18 cellular contexts compared by ENCODE assay signal in genomic region chr2:18918280-18918679, GRCh38.
A peak's percentile ranks its signal among the peaks of the same experiment; 100 is the strongest.
DNase-seq lines count a peak whose midpoint lies in the region; ATAC-seq and TF ChIP-seq lines count a peak whose summit lies in the region.
"Had no signal": no experiment of that assay in that cellular context is flagged by ENCODE, and none has a peak within 500 bp of the region (broad histone marks: within the 10 kb centered on the region; RNA-seq: fewer than 3 reads in every experiment).

No MANE protein-coding gene starts in this region.

- H3K27ac ChIP-seq in gastrocnemius medialis (no peak overlapping the region), stomach (no peak overlapping the region)
- H3K27ac ChIP-seq: A549; BLaER1 treated with 17β-estradiol and CSF1 and Interleukin-3, amounts not matched to agents 10 nM and 100 nM; C4-2B had no signal

- no peak for TF ChIP-seq CTCF in gastrocnemius medialis (IDR thresholded peaks at IDR 0.05 in 4 of 5, conservative IDR thresholded peaks at IDR 0.05 in 1 of 5)
- TF ChIP-seq CTCF in stomach (IDR thresholded peaks at IDR 0.05) = no peak

- TF ChIP-seq EP300 in stomach (IDR thresholded peaks at IDR 0.05) = no peak

- WGBS in stomach, 5 donors = 0 to 49% (median 40%) methylated on average over 1 of the region's 1 CpG

- ATAC-seq in gastrocnemius medialis = peak; percentile 36 to 89
- ATAC-seq: A549; CD8-positive, alpha-beta T cell had no signal

- H3K27me3 ChIP-seq in gastrocnemius medialis (no peaks in the 10 kb centered on the region), HAP-1 (ENCODE audit: low read depth) (no peaks in the 10 kb centered on the region), stomach (no peaks in the 10 kb centered on the region)
- H3K27me3 ChIP-seq: BLaER1 treated with 17β-estradiol and CSF1 and Interleukin-3, amounts not matched to agents 10 nM and 100 nM had no signal

- H3K36me3 ChIP-seq in gastrocnemius medialis (no peaks in the 10 kb centered on the region), HAP-1 (replicated peaks) (no peaks in the 10 kb centered on the region), stomach (no peaks in the 10 kb centered on the region)
- H3K36me3 ChIP-seq: BLaER1 treated with 17β-estradiol and CSF1 and Interleukin-3, amounts not matched to agents 10 nM and 100 nM had no signal

- H3K4me1 ChIP-seq in gastrocnemius medialis = no peaks in the 10 kb centered on the region
- no peaks in the 10 kb centered on the region for H3K4me1 ChIP-seq in HAP-1
- H3K4me1 ChIP-seq in stomach = no peaks in the 10 kb centered on the region
- H3K4me1 ChIP-seq: A549; BLaER1 treated with 17β-estradiol and CSF1 and Interleukin-3, amounts not matched to agents 10 nM and 100 nM had no signal

- in situ Hi-C loops in gastrocnemius medialis (cut with MboI; ENCODE audit: low sequenced_read_pairs in 4 of 4) = no loop called here
- in situ Hi-C loops in HAP-1 (cut with MboI; ENCODE audit: low sequenced_read_pairs) = no loop called here

- H3K9me3 ChIP-seq in gastrocnemius medialis (no peaks in the 10 kb centered on the region), HAP-1 (no peaks in the 10 kb centered on the region), stomach (no peaks in the 10 kb centered on the region)
- H3K9me3 ChIP-seq: A549; BLaER1 treated with 17β-estradiol and CSF1 and Interleukin-3, amounts not matched to agents 10 nM and 100 nM; Caco-2 had no signal

- TF ChIP-seq POLR2A in gastrocnemius medialis (IDR thresholded peaks at IDR 0.05) (no peak), stomach (IDR thresholded peaks at IDR 0.05) (no peak)

- intact Hi-C loops in gastrocnemius medialis (cut with DNase I; ENCODE audit: low total_unique reads) (no loop called here), stomach (cut with DNase I; ENCODE audit: low total_unique reads) (no loop called here)

- H3K4me3 ChIP-seq in gastrocnemius medialis (no peak overlapping the region), HAP-1 (no peak overlapping the region), stomach (no peak overlapping the region)
- H3K4me3 ChIP-seq: A549; BLaER1 treated with 17β-estradiol and CSF1 and Interleukin-3, amounts not matched to agents 10 nM and 100 nM had no signal

- DNase-seq in NCI-H82 (lab: John Stamatoyannopoulos, UW) (peak; percentile 56), NCI-H82 treated with DMSO at 0.1 percent for 48 hours (lab: John Stamatoyannopoulos, UW; ENCODE audit: unreplicated experiment) (no peak), NCI-H2171 (lab: John Stamatoyannopoulos, UW) (peak; percentile 9), myocyte (ENCODE audit: low read depth) (peak; percentile 13), gastrocnemius medialis (no peak), HAP-1 (ENCODE audit: low spot score in 2 of 2) (no peak), stomach (no peak), 8988T (no peak)
- DNase-seq: AML-193; Caco-2; Calu3; CD4-positive, alpha-beta T cell; CD8-positive, alpha-beta T cell; DMS79 treated with DMSO at 0.1 percent for 48 hours; GF-D8 had no signal

Comparison
In these comparisons a context has a peak if more than half of its experiments do, and no peak if none do; other contexts are left out.
1. DNase-seq: peak in NCI-H82 (single experiment), NCI-H2171 (single experiment) and myocyte (single experiment); none in NCI-H82 treated with DMSO at 0.1 percent for 48 hours (single experiment), gastrocnemius medialis (0 of 2), HAP-1 (0 of 2), stomach (single experiment) and 8988T (single experiment).